In the genomic region with DNA sequence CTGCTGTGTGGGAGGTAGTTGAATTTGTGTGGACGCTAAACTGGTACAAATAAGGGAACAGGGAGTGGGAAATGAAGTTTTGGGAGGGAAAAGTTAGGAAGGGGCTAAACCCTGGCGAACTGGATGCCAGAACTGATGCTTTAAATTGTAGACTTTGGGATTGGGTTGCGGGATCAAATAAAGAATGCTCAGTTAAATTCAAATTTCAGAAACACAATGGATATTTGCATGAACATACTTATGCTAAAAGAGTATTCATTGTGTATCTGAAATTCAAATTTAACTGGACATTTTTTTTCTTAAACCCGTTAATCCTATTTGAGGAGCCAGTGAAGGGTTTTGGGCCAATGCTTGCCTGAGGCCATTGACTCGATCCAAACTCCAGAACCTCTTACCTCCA, we compare ENCODE assay signal across 1 cellular context.
TF ChIP-seq lines count a peak whose summit lies in the region.

No MANE protein-coding gene starts in this region.

TF ChIP-seq in H1, 55 proteins besides CTCF, POLR2A, EP300 and RAD21:
- TF ChIP-seq RBBP5 (IDR thresholded peaks at IDR 0.05; ENCODE audit: borderline replicate concordance, low read depth, low read length) = no peak
- no peak for TF ChIP-seq KDM5A (IDR thresholded peaks at IDR 0.05; ENCODE audit: low read length)
- TF ChIP-seq SP1 (IDR thresholded peaks at IDR 0.05; ENCODE audit: low read depth, low read length) = no peak
- no peak for TF ChIP-seq ATF3 (IDR thresholded peaks at IDR 0.05; ENCODE audit: insufficient read depth, low read depth, low read length)
- TF ChIP-seq HDAC6 (IDR thresholded peaks at IDR 0.05; ENCODE audit: low read depth, low read length) = no peak
- TF ChIP-seq CBX8 (IDR thresholded peaks at IDR 0.05; ENCODE audit: borderline replicate concordance, low read depth, low read length) = no peak
- no peak for TF ChIP-seq BACH1 (IDR thresholded peaks at IDR 0.05; ENCODE audit: low read length)
- no peak for TF ChIP-seq SIRT6 (IDR thresholded peaks at IDR 0.05; ENCODE audit: low read length)
- TF ChIP-seq BRCA1 (IDR thresholded peaks at IDR 0.05; ENCODE audit: low read depth, low read length) = no peak
- no peak for TF ChIP-seq CREB1 (IDR thresholded peaks at IDR 0.05)
- TF ChIP-seq TAF1 (IDR thresholded peaks at IDR 0.05; ENCODE audit: low read depth, low read length) = no peak
- TF ChIP-seq HDAC2 (IDR thresholded peaks at IDR 0.05; ENCODE audit: borderline replicate concordance in 1 of 2, low read depth in 2 of 2, low read length in 2 of 2) = no peak
- TF ChIP-seq, protein P1, sequence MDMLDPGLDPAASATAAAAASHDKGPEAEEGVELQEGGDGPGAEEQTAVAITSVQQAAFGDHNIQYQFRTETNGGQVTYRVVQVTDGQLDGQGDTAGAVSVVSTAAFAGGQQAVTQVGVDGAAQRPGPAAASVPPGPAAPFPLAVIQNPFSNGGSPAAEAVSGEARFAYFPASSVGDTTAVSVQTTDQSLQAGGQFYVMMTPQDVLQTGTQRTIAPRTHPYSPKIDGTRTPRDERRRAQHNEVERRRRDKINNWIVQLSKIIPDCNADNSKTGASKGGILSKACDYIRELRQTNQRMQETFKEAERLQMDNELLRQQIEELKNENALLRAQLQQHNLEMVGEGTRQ (IDR thresholded peaks at IDR 0.05; ENCODE audit: low read length) = no peak
- TF ChIP-seq SUZ12 (IDR thresholded peaks at IDR 0.05; ENCODE audit: low read length) = no peak
- TF ChIP-seq MAFK (IDR thresholded peaks at IDR 0.05; ENCODE audit: low read depth, low read length) = no peak
- TF ChIP-seq SP2 (IDR thresholded peaks at IDR 0.05; ENCODE audit: low read length) = no peak
